13 cellular contexts compared by ENCODE assay signal in the genomic region with DNA sequence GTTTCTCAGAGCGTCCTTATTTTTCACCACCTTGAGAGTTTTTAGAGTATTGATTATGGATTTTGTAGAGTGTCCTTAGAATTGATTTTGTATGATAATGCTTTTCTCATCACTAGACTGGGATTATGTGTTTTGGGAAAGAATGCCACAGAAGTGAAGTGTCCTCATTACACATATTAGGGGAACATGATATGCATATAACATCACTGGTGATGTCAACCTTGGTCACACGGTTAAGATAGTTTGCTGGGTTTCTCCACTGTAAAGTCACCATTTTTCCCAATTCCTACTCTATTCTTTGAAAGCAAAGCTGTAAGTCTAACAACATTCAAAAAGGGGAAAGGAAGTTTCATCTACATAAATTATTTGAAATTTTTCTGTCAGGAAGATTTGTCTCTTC. TPM values are rescaled to one million over a fixed set of nuclear protein-coding genes. Genes with fewer than 3 reads are reported as not detected.
DNase-seq lines count a peak whose midpoint lies in the region; ATAC-seq and TF ChIP-seq lines count a peak whose summit lies in the region.
"Had no signal": no experiment of that assay in that cellular context is flagged by ENCODE, and none has a peak within 500 bp of the region (broad histone marks: within the 10 kb centered on the region; RNA-seq: fewer than 3 reads in every experiment).

No MANE protein-coding gene starts in this region.

- H3K4me1 ChIP-seq in SK-N-SH (ENCODE audit: control insufficient read depth in 1 of 2, insufficient read depth in 2 of 2, low read depth in 1 of 2, low read length in 1 of 2), result peaks cover 0 to 1% of the 10 kb centered on the region in 2 experiments; a peak in 1 of 4 replicates
- H3K4me1 ChIP-seq: BE2C had no signal

- 89% methylated on average over 2 of the region's 2 CpGs for WGBS in SK-N-SH (ENCODE audit: low lambda C conversion rate)

- TF ChIP-seq CTCF in SK-N-SH (IDR thresholded peaks at IDR 0.05), result no peak
- TF ChIP-seq CTCF in omental fat pad (IDR thresholded peaks at IDR 0.05), result no peak

- peaks cover 22% of the 10 kb centered on the region for H3F3A ChIP-seq in SK-N-SH (replicated peaks; ENCODE audit: insufficient read depth)

- CTCF ChIA-PET in SK-N-SH (lab: Yijun Ruan, JAX), result no interaction called here

- H3K9me3 ChIP-seq in SK-N-SH, result no peaks in the 10 kb centered on the region
- H3K9me3 ChIP-seq: BE2C had no signal

- H3K4me2 ChIP-seq in SK-N-SH, result no peak overlapping the region

- no peak overlapping the region for H3K9ac ChIP-seq in SK-N-SH

- no peaks in the 10 kb centered on the region for H3K9me2 ChIP-seq in SK-N-SH

- no peaks in the 10 kb centered on the region for H3K79me2 ChIP-seq in SK-N-SH (ENCODE audit: insufficient read depth)

- no peak for ATAC-seq in omental fat pad (ENCODE audit: low FRiP score)

- no peaks in the 10 kb centered on the region for H4K20me1 ChIP-seq in SK-N-SH (ENCODE audit: insufficient read depth)

- peak; percentile 28 for DNase-seq in ELR (ENCODE audit: low read depth)
- DNase-seq in LHCN-M2 (ENCODE audit: low read depth), result peak; percentile 54
- DNase-seq in fibroblast of peridontal ligament (ENCODE audit: extremely low read depth), result peak; percentile 57
- no peak for DNase-seq in iPS-NIHi11 (ENCODE audit: low spot score)
- no peak for DNase-seq in activated CD4-positive, alpha-beta T cell treated with anti-CD3 and anti-CD28 coated beads, Interleukin-2, amount 50 U/mL, for 1 hour
- no peak for DNase-seq in SK-N-SH
- no peak for DNase-seq in omental fat pad (ENCODE audit: low spot score)
- DNase-seq: BE2C; CD4-positive, alpha-beta memory T cell; DMS79; KG1 had no signal

- POLR2A ChIA-PET in SK-N-SH (lab: Yijun Ruan, JAX), result no interaction called here

- no peak for TF ChIP-seq EP300 in SK-N-SH (IDR thresholded peaks at IDR 0.05; ENCODE audit: borderline replicate concordance in 1 of 2, low read depth in 1 of 2, low read length in 1 of 2)

- no peaks in the 10 kb centered on the region for H3K36me3 ChIP-seq in SK-N-SH (replicated peaks in 1 of 2; ENCODE audit: control insufficient read depth in 1 of 2, insufficient read depth in 2 of 2, low read length in 1 of 2)
- H3K36me3 ChIP-seq: BE2C had no signal

- no peak overlapping the region for H3K4me3 ChIP-seq in SK-N-SH (ENCODE audit: low read depth in 2 of 2, low read length in 1 of 2)

- H2AFZ ChIP-seq in SK-N-SH (ENCODE audit: low read depth), result no peak overlapping the region

- H3K27me3 ChIP-seq in SK-N-SH (ENCODE audit: insufficient read depth), result no peaks in the 10 kb centered on the region
- H3K27me3 ChIP-seq: BE2C had no signal

- peak overlapping the region in 1 of 2 experiments; percentile 33; a peak in 2 of 4 replicates for H3K27ac ChIP-seq in SK-N-SH (ENCODE audit: low read depth in 2 of 2, low read length in 1 of 2)
- H3K27ac ChIP-seq: C4-2B had no signal

- TF ChIP-seq RAD21 in SK-N-SH (IDR thresholded peaks at IDR 0.05; ENCODE audit: low read length), result no peak

TF ChIP-seq in SK-N-SH, 30 proteins besides CTCF, POLR2A, EP300 and RAD21:
- TF ChIP-seq SMC3 (IDR thresholded peaks at IDR 0.05; ENCODE audit: low read depth, low read length) (no peak), YY1 (IDR thresholded peaks at IDR 0.05; ENCODE audit: low read depth) (no peak), MXI1 (IDR thresholded peaks at IDR 0.05; ENCODE audit: low read depth, low read length) (no peak), NRF1 (IDR thresholded peaks at IDR 0.05; ENCODE audit: low read depth, low read length) (no peak), POLR2AphosphoS5 (IDR thresholded peaks at IDR 0.05; ENCODE audit: low read depth, low read length) (no peak), RCOR1 (IDR thresholded peaks at IDR 0.05; ENCODE audit: low read length) (no peak), FOSL2 (IDR thresholded peaks at IDR 0.05; ENCODE audit: borderline replicate concordance, low read depth) (no peak), JUND (IDR thresholded peaks at IDR 0.05) (no peak), TAF1 (IDR thresholded peaks at IDR 0.05; ENCODE audit: borderline replicate concordance, low read depth, low read length) (no peak), ELF1 (IDR thresholded peaks at IDR 0.05) (no peak), GABPA (IDR thresholded peaks at IDR 0.05; ENCODE audit: low read depth) (no peak), NFIC (IDR thresholded peaks at IDR 0.05; ENCODE audit: borderline replicate concordance) (no peak), FOXM1 (IDR thresholded peaks at IDR 0.05; ENCODE audit: low read depth) (no peak), RFX5 (IDR thresholded peaks at IDR 0.05; ENCODE audit: low read length) (no peak), TCF12 (IDR thresholded peaks at IDR 0.05) (no peak)
- TF ChIP-seq, protein P1, sequence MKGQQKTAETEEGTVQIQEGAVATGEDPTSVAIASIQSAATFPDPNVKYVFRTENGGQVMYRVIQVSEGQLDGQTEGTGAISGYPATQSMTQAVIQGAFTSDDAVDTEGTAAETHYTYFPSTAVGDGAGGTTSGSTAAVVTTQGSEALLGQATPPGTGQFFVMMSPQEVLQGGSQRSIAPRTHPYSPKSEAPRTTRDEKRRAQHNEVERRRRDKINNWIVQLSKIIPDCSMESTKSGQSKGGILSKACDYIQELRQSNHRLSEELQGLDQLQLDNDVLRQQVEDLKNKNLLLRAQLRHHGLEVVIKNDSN (IDR thresholded peaks at IDR 0.05; ENCODE audit: borderline replicate concordance, low read depth), result no peak
- TF ChIP-seq, protein P2, sequence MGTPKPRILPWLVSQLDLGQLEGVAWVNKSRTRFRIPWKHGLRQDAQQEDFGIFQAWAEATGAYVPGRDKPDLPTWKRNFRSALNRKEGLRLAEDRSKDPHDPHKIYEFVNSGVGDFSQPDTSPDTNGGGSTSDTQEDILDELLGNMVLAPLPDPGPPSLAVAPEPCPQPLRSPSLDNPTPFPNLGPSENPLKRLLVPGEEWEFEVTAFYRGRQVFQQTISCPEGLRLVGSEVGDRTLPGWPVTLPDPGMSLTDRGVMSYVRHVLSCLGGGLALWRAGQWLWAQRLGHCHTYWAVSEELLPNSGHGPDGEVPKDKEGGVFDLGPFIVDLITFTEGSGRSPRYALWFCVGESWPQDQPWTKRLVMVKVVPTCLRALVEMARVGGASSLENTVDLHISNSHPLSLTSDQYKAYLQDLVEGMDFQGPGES (IDR thresholded peaks at IDR 0.05; ENCODE audit: low read depth, low read length), result no peak
- TF ChIP-seq, protein P3, sequence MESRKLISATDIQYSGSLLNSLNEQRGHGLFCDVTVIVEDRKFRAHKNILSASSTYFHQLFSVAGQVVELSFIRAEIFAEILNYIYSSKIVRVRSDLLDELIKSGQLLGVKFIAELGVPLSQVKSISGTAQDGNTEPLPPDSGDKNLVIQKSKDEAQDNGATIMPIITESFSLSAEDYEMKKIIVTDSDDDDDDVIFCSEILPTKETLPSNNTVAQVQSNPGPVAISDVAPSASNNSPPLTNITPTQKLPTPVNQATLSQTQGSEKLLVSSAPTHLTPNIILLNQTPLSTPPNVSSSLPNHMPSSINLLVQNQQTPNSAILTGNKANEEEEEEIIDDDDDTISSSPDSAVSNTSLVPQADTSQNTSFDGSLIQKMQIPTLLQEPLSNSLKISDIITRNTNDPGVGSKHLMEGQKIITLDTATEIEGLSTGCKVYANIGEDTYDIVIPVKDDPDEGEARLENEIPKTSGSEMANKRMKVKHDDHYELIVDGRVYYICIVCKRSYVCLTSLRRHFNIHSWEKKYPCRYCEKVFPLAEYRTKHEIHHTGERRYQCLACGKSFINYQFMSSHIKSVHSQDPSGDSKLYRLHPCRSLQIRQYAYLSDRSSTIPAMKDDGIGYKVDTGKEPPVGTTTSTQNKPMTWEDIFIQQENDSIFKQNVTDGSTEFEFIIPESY (IDR thresholded peaks at IDR 0.05; ENCODE audit: borderline replicate concordance, low read depth), result no peak

RNA-seq across cellular contexts. Expression of a gene that starts 39.6 kb away (rescaled TPM):
- 56.5 and 75.1 TPM in 2 replicates for total RNA-seq in LHCN-M2 (2014; rRNA removed)
- polyA plus RNA-seq in LHCN-M2 (2012), result 15.7 TPM
- 1.8 and 2.3 TPM in 2 replicates for polyA plus RNA-seq in SK-N-SH (2012; rRNA removed)
- polyA plus RNA-seq in SK-N-SH (2012; cell fraction: cytosol; rRNA removed), result 2.0 and 2.7 TPM in 2 replicates
- polyA plus RNA-seq in SK-N-SH (2012; cell fraction: nucleus; rRNA removed), result 1.7 and 3.9 TPM in 2 replicates
- 100 to 1,000 TPM in 3 of 4 donors, 10 to 100 TPM in 1; 86.2 to 235 (median 136) TPM for total RNA-seq in omental fat pad
- total RNA-seq: CD4-positive, alpha-beta memory T cell had no signal
- polyA plus RNA-seq: CD4-positive, alpha-beta memory T cell; IgD-negative memory B cell had no signal

Comparison
In these comparisons a context has a peak if more than half of its experiments do, and no peak if none do; other contexts are left out.
1. DNase-seq: peak in ELR (single experiment), LHCN-M2 (single experiment) and fibroblast of peridontal ligament (single experiment); none in iPS-NIHi11 (single experiment), activated CD4-positive, alpha-beta T cell treated with anti-CD3 and anti-CD28 coated beads, Interleukin-2, amount 50 U/mL, for 1 hour (single experiment), SK-N-SH (single experiment) and omental fat pad (single experiment).